In genomic region chr19:14526423-14526822, GRCh38 we compare ENCODE assay signal across 22 cellular contexts. TPM values are rescaled to one million over a fixed set of nuclear protein-coding genes. Genes with fewer than 3 reads are reported as not detected.
DNase-seq lines count a peak whose midpoint lies in the region; ATAC-seq, FAIRE-seq and TF ChIP-seq lines count a peak whose summit lies in the region.
"Had no signal": no experiment of that assay in that cellular context is flagged by ENCODE, and none has a peak within 500 bp of the region (broad histone marks: within the 10 kb centered on the region; RNA-seq: fewer than 3 reads in every experiment).

No MANE protein-coding gene starts in this region.

- H3K36me3 Mint-ChIP-seq in CD8-positive, alpha-beta T cell: peaks cover 15% of the 10 kb centered on the region
- H3K36me3 Mint-ChIP-seq in astrocyte (ENCODE audit: low read depth, unreplicated experiment) (no peaks in the 10 kb centered on the region), glutamatergic neuron (ENCODE audit: unreplicated experiment) (no peaks in the 10 kb centered on the region)
- H3K36me3 Mint-ChIP-seq: activated naive CD8-positive, alpha-beta T cell treated with anti-CD3 and anti-CD28 coated beads for 36 hours had no signal

- H3K4me3 Mint-ChIP-seq in CD8-positive, alpha-beta T cell: no peak overlapping the region
- H3K4me3 Mint-ChIP-seq in astrocyte (ENCODE audit: unreplicated experiment) (peak overlapping the region; percentile 4), glutamatergic neuron (ENCODE audit: unreplicated experiment) (no peak overlapping the region)
- H3K4me3 Mint-ChIP-seq: activated naive CD8-positive, alpha-beta T cell treated with anti-CD3 and anti-CD28 coated beads for 36 hours had no signal

- peaks cover 17% of the 10 kb centered on the region for H3K79me2 ChIP-seq in astrocyte (ENCODE audit: insufficient read depth, low read length)

- POLR2A ChIA-PET in CD8-positive, alpha-beta T cell (lab: Charles Lee): interaction anchor here (1.2 to 7.1 kb wide), 5 partner anchors 9 to 17 kb away, joined by 3 to 50 read pairs (median 5); partner anchors contain the start of gene DNAJB1

- peak overlapping the region; percentile 14 for H3K27ac Mint-ChIP-seq in CD8-positive, alpha-beta T cell
- peak overlapping the region; percentile 5 for H3K27ac Mint-ChIP-seq in astrocyte (ENCODE audit: unreplicated experiment)
- H3K27ac Mint-ChIP-seq in glutamatergic neuron (ENCODE audit: unreplicated experiment): peak overlapping the region; percentile 26
- H3K27ac Mint-ChIP-seq: activated naive CD8-positive, alpha-beta T cell treated with anti-CD3 and anti-CD28 coated beads for 36 hours; activated T-helper 17 cell treated with anti-CD3 and anti-CD28 coated beads, Interleukin-2, amount 50 U/mL, for 72 hours had no signal

- H3K36me3 ChIP-seq in CD8-positive, alpha-beta T cell (ENCODE audit: insufficient read depth, low read length): no peaks in the 10 kb centered on the region
- no peaks in the 10 kb centered on the region for H3K36me3 ChIP-seq in astrocyte (ENCODE audit: insufficient read depth, low read length)

- intact Hi-C loops in CD8-positive, alpha-beta T cell (cut with DNase I, micrococcal nuclease): loop anchor here in 1 of 2 experiments (10.0 kb wide), 2 partner anchors 682 to 1372 kb away; partner anchors contain the start of genes IER2 and STX10

- peaks cover 64% of the 10 kb centered on the region for H3K4me1 Mint-ChIP-seq in CD8-positive, alpha-beta T cell (ENCODE audit: low read depth)
- H3K4me1 Mint-ChIP-seq in astrocyte (ENCODE audit: low read depth, unreplicated experiment): peaks cover 24% of the 10 kb centered on the region
- H3K4me1 Mint-ChIP-seq in glutamatergic neuron (ENCODE audit: low read depth, unreplicated experiment): peaks cover 3% of the 10 kb centered on the region

- H3K9ac ChIP-seq in astrocyte (ENCODE audit: low read length): no peak overlapping the region

- no peak overlapping the region for H3K27ac ChIP-seq in CD8-positive, alpha-beta T cell (ENCODE audit: low read depth, low read length)
- H3K27ac ChIP-seq in astrocyte (ENCODE audit: low read depth, low read length): no peak overlapping the region
- peak overlapping the region in 20 of 21 experiments; percentile 39 to 94 (median 83) for H3K27ac ChIP-seq in skin epidermis
- H3K27ac ChIP-seq: coronary artery, testis had no signal

- no peak for DNase-seq in CD8-positive, alpha-beta T cell
- DNase-seq in astrocyte (ENCODE audit: low read depth): no peak
- no peak for DNase-seq in glutamatergic neuron
- DNase-seq in GM20000 (ENCODE audit: low spot score): no peak
- DNase-seq: activated naive CD8-positive, alpha-beta T cell treated with anti-CD3 and anti-CD28 coated beads for 36 hours; DMS79; NCI-H1092 treated with DMSO at 0.1 percent for 48 hours; NCI-H2107; NCI-H510A treated with DMSO at 0.1 percent for 48 hours; testis had no signal

- H3K9me3 ChIP-seq in CD8-positive, alpha-beta T cell (ENCODE audit: low read length): no peaks in the 10 kb centered on the region
- H3K9me3 ChIP-seq in astrocyte (ENCODE audit: insufficient read depth, low read depth, low read length): no peaks in the 10 kb centered on the region
- H3K9me3 ChIP-seq: testis had no signal

- H3K9me3 Mint-ChIP-seq in CD8-positive, alpha-beta T cell: no peaks in the 10 kb centered on the region
- H3K9me3 Mint-ChIP-seq in astrocyte (ENCODE audit: unreplicated experiment) (no peaks in the 10 kb centered on the region), glutamatergic neuron (ENCODE audit: unreplicated experiment) (peaks cover 5% of the 10 kb centered on the region)
- H3K9me3 Mint-ChIP-seq: activated naive CD8-positive, alpha-beta T cell treated with anti-CD3 and anti-CD28 coated beads for 36 hours; activated T-helper 17 cell treated with anti-CD3 and anti-CD28 coated beads, Interleukin-2, amount 50 U/mL, for 72 hours had no signal

- peaks cover 6% of the 10 kb centered on the region for H4K20me1 ChIP-seq in astrocyte (ENCODE audit: insufficient read depth, low read length)

- TF ChIP-seq CTCF in CD8-positive, alpha-beta T cell (IDR thresholded peaks at IDR 0.05): no peak
- TF ChIP-seq CTCF in astrocyte (IDR thresholded peaks at IDR 0.05; ENCODE audit: insufficient read depth, low read depth, low read length): no peak
- TF ChIP-seq CTCF in glutamatergic neuron (IDR thresholded peaks at IDR 0.05; ENCODE audit: partially characterized antibody, unreplicated experiment): no peak
- TF ChIP-seq CTCF in GM20000 (IDR thresholded peaks at IDR 0.05; ENCODE audit: extremely low read depth, missing control alignments): no peak

- H3K27me3 Mint-ChIP-seq in CD8-positive, alpha-beta T cell (ENCODE audit: low read depth): no peaks in the 10 kb centered on the region
- H3K27me3 Mint-ChIP-seq in astrocyte (ENCODE audit: low read depth, unreplicated experiment) (no peaks in the 10 kb centered on the region), glutamatergic neuron (ENCODE audit: unreplicated experiment) (peaks cover 2% of the 10 kb centered on the region)
- H3K27me3 Mint-ChIP-seq: activated naive CD8-positive, alpha-beta T cell treated with anti-CD3 and anti-CD28 coated beads for 36 hours; activated T-helper 17 cell treated with anti-CD3 and anti-CD28 coated beads, Interleukin-2, amount 50 U/mL, for 72 hours had no signal

- no peak for ATAC-seq in CD8-positive, alpha-beta T cell
- ATAC-seq in HG02885 (IDR thresholded peaks at IDR 0.05; ENCODE audit: poor library complexity, unreplicated experiment) (no peak), HG03469 (IDR thresholded peaks at IDR 0.05; ENCODE audit: unreplicated experiment) (no peak), GM21619 (IDR thresholded peaks at IDR 0.05; ENCODE audit: unreplicated experiment) (no peak)
- ATAC-seq: activated T-helper 17 cell treated with anti-CD3 and anti-CD28 coated beads, Interleukin-2, amount 50 U/mL, for 72 hours; right cardiac atrium had no signal

- CTCF ChIA-PET in CD8-positive, alpha-beta T cell (lab: Charles Lee): interaction anchor here (0.6 to 2.5 kb wide), 3 partner anchors 25 to 165 kb away, joined by 3 to 6 read pairs (median 6); no protein-coding TSS in a partner anchor

- H3K4me2 ChIP-seq in astrocyte (ENCODE audit: low read length): no peak overlapping the region

- no peak overlapping the region for H3K4me3 ChIP-seq in CD8-positive, alpha-beta T cell (ENCODE audit: low read depth, low read length)
- H3K4me3 ChIP-seq in astrocyte (ENCODE audit: insufficient read depth, low read depth, low read length) (no peak overlapping the region), skin epidermis (peak overlapping the region in 1 of 7 experiments; percentile 10)
- H3K4me3 ChIP-seq: coronary artery, testis had no signal

- FAIRE-seq in astrocyte (lab: Jason Lieb, UNC): no peak
- FAIRE-seq: endometrium, GM19239 had no signal

- H2AFZ ChIP-seq in astrocyte (ENCODE audit: low read depth, low read length): no peak overlapping the region

- H3K27me3 ChIP-seq in CD8-positive, alpha-beta T cell (ENCODE audit: insufficient read depth, low read length): no peaks in the 10 kb centered on the region
- H3K27me3 ChIP-seq in astrocyte (ENCODE audit: insufficient read depth, low read length): no peaks in the 10 kb centered on the region
- H3K27me3 ChIP-seq: testis had no signal

- H3K4me1 ChIP-seq in CD8-positive, alpha-beta T cell (ENCODE audit: insufficient read depth, low read length): peaks cover 44% of the 10 kb centered on the region
- H3K4me1 ChIP-seq in astrocyte (ENCODE audit: insufficient read depth, low read length): peaks cover 20% of the 10 kb centered on the region

RNA-seq across cellular contexts. Expression of gene TECR, which starts 3.0 kb away (rescaled TPM):
- 100 to 1,000 TPM; 300 to 325 TPM for total RNA-seq in CD8-positive, alpha-beta T cell
- 106 and 110 TPM in 2 replicates for total RNA-seq in astrocyte
- 102 TPM for total RNA-seq in glutamatergic neuron (ENCODE audit: unreplicated experiment)

RNA-seq across cellular contexts. Expression of gene DNAJB1, which starts 8.2 kb away (rescaled TPM):
- 100 to 1,000 TPM; 963 to 995 TPM for total RNA-seq in CD8-positive, alpha-beta T cell
- total RNA-seq in astrocyte: 100 and 105 TPM in 2 replicates
- 53.9 TPM for total RNA-seq in glutamatergic neuron (ENCODE audit: unreplicated experiment)

RNA-seq across cellular contexts. Expression of gene GIPC1, which starts 30.5 kb away (rescaled TPM):
- total RNA-seq in CD8-positive, alpha-beta T cell: 10 to 100 TPM; 15.6 to 16.0 TPM
- total RNA-seq in astrocyte (145 and 169 TPM in 2 replicates), glutamatergic neuron (ENCODE audit: unreplicated experiment) (53.4 TPM)

RNA-seq across cellular contexts. Expression of gene NDUFB7, which starts 45.4 kb away (rescaled TPM):
- total RNA-seq in CD8-positive, alpha-beta T cell: 10 to 100 TPM; 27.8 to 34.3 TPM
- total RNA-seq in astrocyte: 153 and 161 TPM in 2 replicates
- 145 TPM for total RNA-seq in glutamatergic neuron (ENCODE audit: unreplicated experiment)

RNA-seq across cellular contexts. Expression of gene PTGER1, which starts 51.3 kb away (rescaled TPM):
- under 1 TPM in 1 of 2 experiments, not detected in 1; 0.22 TPM for total RNA-seq in CD8-positive, alpha-beta T cell
- total RNA-seq in astrocyte (0.41 and 0.91 TPM in 2 replicates), glutamatergic neuron (ENCODE audit: unreplicated experiment) (2.0 TPM)
- total RNA-seq: H4, LHCN-M2, omental fat pad had no signal

Comparison
In these comparisons a context has a peak if more than half of its experiments do, and no peak if none do; other contexts are left out.
1. H3K27ac ChIP-seq: peak in skin epidermis (20 of 21); none in CD8-positive, alpha-beta T cell (single experiment) and astrocyte (single experiment).
2. Peak in every context shown above with its lines, with median percentiles within 50 percentile points of each other: H3K27ac Mint-ChIP-seq.